ENCODE assay signal across 8 cellular contexts in genomic region chr16:1825864-1826690, GRCh38. TPM values are rescaled to one million over a fixed set of nuclear protein-coding genes. Genes with fewer than 3 reads are reported as not detected.
A peak's percentile ranks its signal among the peaks of the same experiment; 100 is the strongest.
DNase-seq lines count a peak whose midpoint lies in the region; ATAC-seq, FAIRE-seq and TF ChIP-seq lines count a peak whose summit lies in the region.

No MANE protein-coding gene starts in this region.

- TF ChIP-seq RAD21 in K562 (CRISPR knock-in tag; conservative IDR thresholded peaks at IDR 0.05 in 1 of 2, IDR thresholded peaks at IDR 0.05 in 1 of 2): peak in 1 of 2 experiments; percentile 14; a peak in 2 of 4 replicates

- H3K27ac Mint-ChIP-seq in T-helper 1 cell treated with Interleukin-12 subunit alpha and Interleukin-12 subunit beta and Interleukin-4 antibody, amounts not matched to agents 30 μg/mL and 1 μg/mL, for 36 hours: peak overlapping the region; percentile 80

- peak overlapping the region; percentile 100 for H3K4me2 ChIP-seq in K562 (ENCODE audit: insufficient read depth, low read length)

- H3K4me3 ChIP-seq in K562: peak overlapping the region; percentile 68

- no peaks in the 10 kb centered on the region for H3K9me1 ChIP-seq in K562 (ENCODE audit: control insufficient read depth, insufficient read depth, low read length)

- H3K27me3 Mint-ChIP-seq in T-helper 1 cell treated with Interleukin-12 subunit alpha and Interleukin-12 subunit beta and Interleukin-4 antibody, amounts not matched to agents 30 μg/mL and 1 μg/mL, for 36 hours (ENCODE audit: low read depth): no peaks in the 10 kb centered on the region

- 5% methylated on average over 52 of the region's 96 CpGs for WGBS in K562 (ENCODE audit: insufficient coverage, low coverage, missing lambda C conversion rate)

- peaks cover 28% of the 10 kb centered on the region for H3K4me1 Mint-ChIP-seq in T-helper 1 cell treated with Interleukin-12 subunit alpha and Interleukin-12 subunit beta and Interleukin-4 antibody, amounts not matched to agents 30 μg/mL and 1 μg/mL, for 36 hours (ENCODE audit: low read depth)

- no TSS peak for BruUV-seq in K562 (replicated peaks; lab: Mats Ljungman, UMichigan)

- DNase-seq in D721Med (ENCODE audit: insufficient read length, low spot score) (peak; percentile 58), K562 (ENCODE audit: extremely low read depth in 1 of 4, low spot score in 3 of 4) (peak in 1 of 4 experiments; percentile 78), inferior parietal cortex (ENCODE audit: extremely low spot score) (peak; percentile 13), NCI-H2107 treated with DMSO at 0.1 percent for 48 hours (lab: John Stamatoyannopoulos, UW; ENCODE audit: unreplicated experiment) (no peak)
- peak; percentile 56 to 64 for DNase-seq in stimulated activated CD4-positive, alpha-beta T cell treated with anti-CD3 and anti-CD28 coated beads, Interleukin-15, amount 100 ng/mL, for 1 hour (ENCODE audit: low read depth in 1 of 2, low spot score in 1 of 2)

- H3K9me3 Mint-ChIP-seq in T-helper 1 cell treated with Interleukin-12 subunit alpha and Interleukin-12 subunit beta and Interleukin-4 antibody, amounts not matched to agents 30 μg/mL and 1 μg/mL, for 36 hours: no peaks in the 10 kb centered on the region

- peak overlapping the region; percentile 63; the same call in 1 of the 2 replicates for H2AFZ ChIP-seq in K562 (ENCODE audit: low read depth, low read length)

- no peaks in the 10 kb centered on the region for H3K9me3 ChIP-seq in K562 (replicated peaks; ENCODE audit: control insufficient read depth, insufficient read depth, low read depth, low read length)

- peaks cover 16 to 33% of the 10 kb centered on the region in 2 experiments; a peak in 4 of 5 replicates for H3K4me1 ChIP-seq in K562 (replicated peaks in 1 of 2; ENCODE audit: control insufficient read depth in 2 of 2, insufficient read depth in 2 of 2, low read length in 2 of 2)

- no peak for TF ChIP-seq POLR2A in K562 (conservative IDR thresholded peaks at IDR 0.05)

- peaks cover 9% of the 10 kb centered on the region for H4K20me1 ChIP-seq in K562 (replicated peaks; ENCODE audit: control insufficient read depth, insufficient read depth, low read length)

- H3K36me3 ChIP-seq in K562 (ENCODE audit: control insufficient read depth, insufficient read depth, low read length): peaks cover 13% of the 10 kb centered on the region; the same call in 2 of the 3 replicates

- POLR2A ChIA-PET in K562 (lab: Yijun Ruan, JAX): interaction anchor here (0.6 to 2.5 kb wide), 7 partner anchors 13 to 466 kb away, joined by 3 to 8 read pairs (median 5); partner anchors contain the start of genes EME2, MRPS34, NME3 and RPS2

- intact Hi-C loops in K562 (cut with micrococcal nuclease): no loop called here

- H3K27ac ChIP-seq in K562 (ENCODE audit: extremely low read depth, low read depth, low read length): peak overlapping the region; percentile 73; the same call in 1 of the 3 replicates

- FAIRE-seq in D721Med (lab: Jason Lieb, UNC) (no peak), K562 (lab: Jason Lieb, UNC) (no peak)

- CTCF ChIA-PET in K562 (lab: Yijun Ruan, JAX; ENCODE audit: low intra/inter-chr PET ratio): no interaction called here

- peak overlapping the region; percentile 72 to 87; a peak in 3 of 4 replicates for H3K9ac ChIP-seq in K562 (ENCODE audit: insufficient read depth in 1 of 2, low read depth in 2 of 2, low read length in 2 of 2)

- peak; percentile 52 for ATAC-seq in GM19455 (IDR thresholded peaks at IDR 0.05; ENCODE audit: unreplicated experiment)
- peak; percentile 44 for ATAC-seq in HG03565 (IDR thresholded peaks at IDR 0.05; ENCODE audit: unreplicated experiment)
- peak; percentile 67 for ATAC-seq in K562

- H3K36me3 Mint-ChIP-seq in T-helper 1 cell treated with Interleukin-12 subunit alpha and Interleukin-12 subunit beta and Interleukin-4 antibody, amounts not matched to agents 30 μg/mL and 1 μg/mL, for 36 hours (ENCODE audit: low read depth): peaks cover 3% of the 10 kb centered on the region

- in situ Hi-C loops in K562 (cut with MboI): no loop called here

- TF ChIP-seq CTCF in D721Med (IDR thresholded peaks at IDR 0.05; ENCODE audit: insufficient read depth, missing control alignments) (no peak), K562 (IDR thresholded peaks at IDR 0.05 in 2 of 3, conservative IDR thresholded peaks at IDR 0.05 in 1 of 3; ENCODE audit: insufficient read depth in 2 of 3, low read depth in 1 of 3, low read length in 3 of 3) (peak in 1 of 3 experiments; percentile 27; a peak in 1 of 6 replicates)

- H3K27me3 ChIP-seq in K562 (ENCODE audit: control insufficient read depth in 2 of 2, insufficient read depth in 2 of 2, low read length in 2 of 2): no peaks in the 10 kb centered on the region

- peaks cover 21% of the 10 kb centered on the region for H3K79me2 ChIP-seq in K562 (ENCODE audit: control insufficient read depth, insufficient read depth, low read length)

- H3K4me3 Mint-ChIP-seq in T-helper 1 cell treated with Interleukin-12 subunit alpha and Interleukin-12 subunit beta and Interleukin-4 antibody, amounts not matched to agents 30 μg/mL and 1 μg/mL, for 36 hours: peak overlapping the region; percentile 83

- no peak for TF ChIP-seq EP300 in K562 (IDR thresholded peaks at IDR 0.05; ENCODE audit: low read length)

RNA-seq across cellular contexts. Expression of gene HAGH, which starts 0.5 kb away (rescaled TPM):
- 14.1 and 33.3 TPM in 2 replicates for total RNA-seq in K562 (2011; cell fraction: chromatin; rRNA removed; ENCODE audit: low replicate concordance)
- total RNA-seq in K562 (2011; cell fraction: nucleolus; rRNA removed): 26.0 and 29.5 TPM in 2 replicates
- 15.7 and 17.2 TPM in 2 replicates for total RNA-seq in K562 (2011; cell fraction: nucleoplasm; rRNA removed)
- total RNA-seq in K562 (2014; rRNA removed) (25.5 and 32.6 TPM in 2 replicates), K562 (2014; rRNA removed; fragmentation: Illumina TruSeq; extraction: Trizol) (5.6 and 7.2 TPM in 2 replicates), K562 (2015; rRNA removed; fragmentation: Illumina TruSeq; extraction: Trizol) (11.2 and 13.8 TPM in 2 replicates), K562 (2021) (18.9 and 23.5 TPM in 2 replicates)
- polyA plus RNA-seq in K562 (2011; rRNA removed) (16.8 and 23.4 TPM in 2 replicates), K562 (2014; fragmentation: Illumina TruSeq; extraction: Trizol) (17.6 and 19.6 TPM in 2 replicates), K562 (2014; fragmentation: Nextera tagmentation; extraction: Ambion mirVana) (under 1 TPM; 0.46 to 0.67 TPM), K562 (2014; rRNA removed) (35.1 and 36.8 TPM in 2 replicates)
- polyA plus RNA-seq in K562 (2011; cell fraction: cytosol; rRNA removed): 31.4 and 46.2 TPM in 2 replicates
- 31.5 and 38.2 TPM in 2 replicates for polyA plus RNA-seq in K562 (2011; cell fraction: nucleus; rRNA removed)
- polyA plus RNA-seq in K562 (2012): 14.9 and 41.4 TPM in 2 replicates
- polyA minus RNA-seq in K562 (2011; rRNA and poly(A)+ RNA removed): 5.1 and 9.7 TPM in 2 replicates
- 9.7 and 12.0 TPM in 2 replicates for polyA minus RNA-seq in K562 (2011; cell fraction: cytosol; rRNA and poly(A)+ RNA removed)
- 9.0 and 11.1 TPM in 2 replicates for polyA minus RNA-seq in K562 (2011; cell fraction: nucleus; rRNA and poly(A)+ RNA removed)

RNA-seq across cellular contexts. Expression of gene FAHD1, which starts 0.9 kb away (rescaled TPM):
- total RNA-seq in K562 (2011; cell fraction: chromatin; rRNA removed; ENCODE audit: low replicate concordance): 5.4 and 10.8 TPM in 2 replicates
- 15.9 and 20.5 TPM in 2 replicates for total RNA-seq in K562 (2011; cell fraction: nucleolus; rRNA removed)
- 9.8 and 10.6 TPM in 2 replicates for total RNA-seq in K562 (2011; cell fraction: nucleoplasm; rRNA removed)
- 20.9 and 25.9 TPM in 2 replicates for total RNA-seq in K562 (2014; rRNA removed)
- total RNA-seq in K562 (2014; rRNA removed; fragmentation: Illumina TruSeq; extraction: Trizol): 6.8 and 7.1 TPM in 2 replicates
- total RNA-seq in K562 (2015; rRNA removed; fragmentation: Illumina TruSeq; extraction: Trizol): 10.7 and 11.1 TPM in 2 replicates
- 9.6 and 12.1 TPM in 2 replicates for total RNA-seq in K562 (2021)
- 8.0 and 11.2 TPM in 2 replicates for polyA plus RNA-seq in K562 (2011; rRNA removed)
- 10.1 and 27.8 TPM in 2 replicates for polyA plus RNA-seq in K562 (2011; cell fraction: cytosol; rRNA removed)
- polyA plus RNA-seq in K562 (2011; cell fraction: nucleus; rRNA removed): 3.8 and 6.9 TPM in 2 replicates
- polyA plus RNA-seq in K562 (2012): 9.2 and 12.0 TPM in 2 replicates
- polyA plus RNA-seq in K562 (2014; fragmentation: Illumina TruSeq; extraction: Trizol): 6.7 and 7.1 TPM in 2 replicates
- 1 to 10 TPM; 2.2 to 3.5 TPM for polyA plus RNA-seq in K562 (2014; fragmentation: Nextera tagmentation; extraction: Ambion mirVana)
- 14.3 and 14.8 TPM in 2 replicates for polyA plus RNA-seq in K562 (2014; rRNA removed)
- polyA minus RNA-seq in K562 (2011; rRNA and poly(A)+ RNA removed): 4.5 and 12.2 TPM in 2 replicates
- polyA minus RNA-seq in K562 (2011; cell fraction: cytosol; rRNA and poly(A)+ RNA removed): 9.6 and 13.4 TPM in 2 replicates
- polyA minus RNA-seq in K562 (2011; cell fraction: nucleus; rRNA and poly(A)+ RNA removed): 9.6 and 10.6 TPM in 2 replicates

RNA-seq across cellular contexts. Expression of gene IGFALS, which starts 32.6 kb away (rescaled TPM):
- not detected in 2 replicates for total RNA-seq in K562 (2011; cell fraction: chromatin; rRNA removed; ENCODE audit: low replicate concordance)
- total RNA-seq in K562 (2011; cell fraction: nucleolus; rRNA removed): not detected in 2 replicates
- not detected in 2 replicates for total RNA-seq in K562 (2011; cell fraction: nucleoplasm; rRNA removed)
- not detected in 2 replicates for total RNA-seq in K562 (2014; rRNA removed)
- total RNA-seq in K562 (2014; rRNA removed; fragmentation: Illumina TruSeq; extraction: Trizol): not detected in 2 replicates
- total RNA-seq in K562 (2015; rRNA removed; fragmentation: Illumina TruSeq; extraction: Trizol): not detected in 2 replicates
- not detected in 2 replicates for total RNA-seq in K562 (2021)
- not detected in 2 replicates for polyA plus RNA-seq in K562 (2011; rRNA removed)
- polyA plus RNA-seq in K562 (2011; cell fraction: cytosol; rRNA removed): 0.03 TPM in 1 of 2 replicates, not detected in the other
- 0.06 TPM in 1 of 2 replicates, not detected in the other for polyA plus RNA-seq in K562 (2011; cell fraction: nucleus; rRNA removed)
- 0.16 and 0.17 TPM in 2 replicates for polyA plus RNA-seq in K562 (2012)
- not detected in 2 replicates for polyA plus RNA-seq in K562 (2014; fragmentation: Illumina TruSeq; extraction: Trizol)
- not detected for polyA plus RNA-seq in K562 (2014; fragmentation: Nextera tagmentation; extraction: Ambion mirVana)
- not detected in 2 replicates for polyA plus RNA-seq in K562 (2014; rRNA removed)
- polyA minus RNA-seq in K562 (2011; rRNA and poly(A)+ RNA removed): not detected in 2 replicates
- not detected in 2 replicates for polyA minus RNA-seq in K562 (2011; cell fraction: cytosol; rRNA and poly(A)+ RNA removed)
- not detected in 2 replicates for polyA minus RNA-seq in K562 (2011; cell fraction: nucleus; rRNA and poly(A)+ RNA removed)

RNA-seq across cellular contexts. Expression of gene NUBP2, which starts 43.3 kb away (rescaled TPM):
- 40.1 and 114 TPM in 2 replicates for total RNA-seq in K562 (2011; cell fraction: chromatin; rRNA removed; ENCODE audit: low replicate concordance)
- total RNA-seq in K562 (2011; cell fraction: nucleolus; rRNA removed): 99.9 and 115 TPM in 2 replicates
- total RNA-seq in K562 (2011; cell fraction: nucleoplasm; rRNA removed): 47.3 and 54.8 TPM in 2 replicates
- total RNA-seq in K562 (2014; rRNA removed) (115 and 140 TPM in 2 replicates), K562 (2014; rRNA removed; fragmentation: Illumina TruSeq; extraction: Trizol) (3.3 and 4.4 TPM in 2 replicates), K562 (2015; rRNA removed; fragmentation: Illumina TruSeq; extraction: Trizol) (36.1 and 41.8 TPM in 2 replicates), K562 (2021) (84.8 and 95.8 TPM in 2 replicates)
- polyA plus RNA-seq in K562 (2011; rRNA removed) (24.0 and 30.8 TPM in 2 replicates), K562 (2014; fragmentation: Illumina TruSeq; extraction: Trizol) (11.4 and 42.6 TPM in 2 replicates), K562 (2014; fragmentation: Nextera tagmentation; extraction: Ambion mirVana) (1 to 10 TPM; 1.8 to 7.7 TPM), K562 (2014; rRNA removed) (97.1 and 104 TPM in 2 replicates)
- 57.0 and 157 TPM in 2 replicates for polyA plus RNA-seq in K562 (2011; cell fraction: cytosol; rRNA removed)
- polyA plus RNA-seq in K562 (2011; cell fraction: nucleus; rRNA removed): 110 and 151 TPM in 2 replicates
- polyA plus RNA-seq in K562 (2012): 64.4 and 77.9 TPM in 2 replicates
- 6.1 and 8.5 TPM in 2 replicates for polyA minus RNA-seq in K562 (2011; rRNA and poly(A)+ RNA removed)
- polyA minus RNA-seq in K562 (2011; cell fraction: cytosol; rRNA and poly(A)+ RNA removed): 31.0 and 38.0 TPM in 2 replicates
- polyA minus RNA-seq in K562 (2011; cell fraction: nucleus; rRNA and poly(A)+ RNA removed): 27.2 and 34.2 TPM in 2 replicates

RNA-seq across cellular contexts. Expression of gene SPSB3, which starts 43.7 kb away (rescaled TPM):
- total RNA-seq in K562 (2011; cell fraction: chromatin; rRNA removed; ENCODE audit: low replicate concordance): 26.2 and 74.9 TPM in 2 replicates
- total RNA-seq in K562 (2011; cell fraction: nucleolus; rRNA removed): 64.9 and 70.4 TPM in 2 replicates
- 32.1 and 39.0 TPM in 2 replicates for total RNA-seq in K562 (2011; cell fraction: nucleoplasm; rRNA removed)
- total RNA-seq in K562 (2014; rRNA removed) (22.9 and 25.2 TPM in 2 replicates), K562 (2014; rRNA removed; fragmentation: Illumina TruSeq; extraction: Trizol) (2.1 and 2.2 TPM in 2 replicates), K562 (2015; rRNA removed; fragmentation: Illumina TruSeq; extraction: Trizol) (7.1 and 9.5 TPM in 2 replicates), K562 (2021) (20.9 and 22.1 TPM in 2 replicates)
- polyA plus RNA-seq in K562 (2011; rRNA removed) (11.9 and 20.4 TPM in 2 replicates), K562 (2014; fragmentation: Illumina TruSeq; extraction: Trizol) (3.9 and 10.0 TPM in 2 replicates), K562 (2014; fragmentation: Nextera tagmentation; extraction: Ambion mirVana) (1 to 10 TPM in 1 of 2 experiments, under 1 TPM in 1; 0.39 to 1.3 TPM), K562 (2014; rRNA removed) (29.4 and 37.4 TPM in 2 replicates)
- polyA plus RNA-seq in K562 (2011; cell fraction: cytosol; rRNA removed): 22.4 and 38.9 TPM in 2 replicates
- polyA plus RNA-seq in K562 (2011; cell fraction: nucleus; rRNA removed): 113 and 172 TPM in 2 replicates
- polyA plus RNA-seq in K562 (2012): 15.5 and 42.6 TPM in 2 replicates
- polyA minus RNA-seq in K562 (2011; rRNA and poly(A)+ RNA removed): 3.1 and 4.7 TPM in 2 replicates
- 5.5 and 9.3 TPM in 2 replicates for polyA minus RNA-seq in K562 (2011; cell fraction: cytosol; rRNA and poly(A)+ RNA removed)
- 16.6 and 19.7 TPM in 2 replicates for polyA minus RNA-seq in K562 (2011; cell fraction: nucleus; rRNA and poly(A)+ RNA removed)
